ENCODE assay signal across 15 cellular contexts in the genomic region with DNA sequence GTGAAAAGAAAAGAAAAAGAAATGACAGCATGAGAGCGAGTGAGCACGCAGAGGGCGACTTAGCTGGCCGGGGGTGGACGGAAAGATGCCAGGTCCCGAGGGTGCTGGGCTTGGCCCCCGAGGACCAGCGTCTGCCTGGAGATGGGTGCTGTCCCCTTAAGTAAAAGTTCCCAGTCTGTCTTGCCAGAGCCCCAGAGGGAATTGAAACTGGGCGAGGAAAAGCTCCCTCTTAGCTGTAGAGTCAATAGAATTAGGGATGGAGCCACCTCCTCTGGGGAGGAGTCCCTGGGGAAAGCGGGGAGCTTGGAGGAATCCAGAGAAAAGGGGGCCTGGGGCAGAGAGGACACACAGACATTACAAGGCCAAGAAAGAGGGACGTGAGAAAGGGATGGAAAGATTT. TPM values are rescaled to one million over a fixed set of nuclear protein-coding genes. Genes with fewer than 3 reads are reported as not detected.
DNase-seq lines count a peak whose midpoint lies in the region; ATAC-seq and TF ChIP-seq lines count a peak whose summit lies in the region.
"Had no signal": no experiment of that assay in that cellular context is flagged by ENCODE, and none has a peak within 500 bp of the region (broad histone marks: within the 10 kb centered on the region; RNA-seq: fewer than 3 reads in every experiment).

No MANE protein-coding gene starts in this region.

- H3K4me3 ChIP-seq in BLaER1 (no peak overlapping the region), osteoblast (ENCODE audit: insufficient read depth, low read length) (no peak overlapping the region)

- H4K20me1 ChIP-seq in BLaER1: no peaks in the 10 kb centered on the region
- H4K20me1 ChIP-seq in osteoblast (ENCODE audit: insufficient read depth, low read length): no peaks in the 10 kb centered on the region

- H3K9me3 ChIP-seq in BLaER1 (no peaks in the 10 kb centered on the region), osteoblast (ENCODE audit: low read depth, low read length) (no peaks in the 10 kb centered on the region)

- H3K9ac ChIP-seq in BLaER1: no peak overlapping the region

- H3K27ac ChIP-seq in BLaER1 (no peak overlapping the region), osteoblast (ENCODE audit: low read depth, low read length) (no peak overlapping the region)

- H3K4me2 ChIP-seq in BLaER1 (peak overlapping the region; percentile 30; the same call in 1 of the 2 replicates), osteoblast (ENCODE audit: insufficient read depth, low read length) (no peak overlapping the region)

- peak; percentile 2 for ATAC-seq in left ventricle myocardium superior
- no peak for ATAC-seq in GM19395 (IDR thresholded peaks at IDR 0.05; ENCODE audit: unreplicated experiment)

- H3K79me2 ChIP-seq in osteoblast (ENCODE audit: insufficient read depth, low read length): no peaks in the 10 kb centered on the region

- H3K36me3 ChIP-seq in BLaER1 (no peaks in the 10 kb centered on the region), osteoblast (ENCODE audit: insufficient read depth, low read length) (no peaks in the 10 kb centered on the region)

- no peak for TF ChIP-seq CTCF in osteoblast (IDR thresholded peaks at IDR 0.05; ENCODE audit: extremely low read depth, low read depth, low read length)

- no peaks in the 10 kb centered on the region for H3K27me3 ChIP-seq in BLaER1
- H3K27me3 ChIP-seq in osteoblast (ENCODE audit: insufficient read depth, low read length): peaks cover 5% of the 10 kb centered on the region

- intact Hi-C loops in left ventricle myocardium superior (cut with micrococcal nuclease): no loop called here

- H3K4me1 ChIP-seq in BLaER1 (peaks cover 16% of the 10 kb centered on the region), osteoblast (ENCODE audit: insufficient read depth, low read length) (no peaks in the 10 kb centered on the region)

- DNase-seq in D341Med (ENCODE audit: low spot score) (peak; percentile 74), left ventricle myocardium superior (no peak), osteoblast (ENCODE audit: insufficient read length, low spot score, missing footprints) (peak; percentile 71), DMS79 (lab: John Stamatoyannopoulos, UW) (no peak), GM03348 (ENCODE audit: low spot score) (no peak), NOMO-1 treated with DMSO at 0.1 percent for 48 hours (lab: John Stamatoyannopoulos, UW; ENCODE audit: unreplicated experiment) (no peak)
- DNase-seq: C1 segment of cervical spinal cord, EL, H9, NCI-H1417, NCI-H2029, NCI-H510A treated with DMSO at 0.1 percent for 48 hours, OCI-M1 had no signal

- H2AFZ ChIP-seq in osteoblast (ENCODE audit: low read length): no peak overlapping the region

RNA-seq across cellular contexts. Expression of a gene that starts 13.3 kb away (rescaled TPM):
- 85.5 TPM for total RNA-seq in left ventricle myocardium superior
- 4.3 and 4.4 TPM in 2 replicates for total RNA-seq in osteoblast

RNA-seq across cellular contexts. Expression of a gene that starts 23.9 kb away (rescaled TPM):
- 35.4 TPM for total RNA-seq in left ventricle myocardium superior
- total RNA-seq in osteoblast: 38.9 and 46.0 TPM in 2 replicates

RNA-seq across cellular contexts. Expression of a gene that starts 44.5 kb away (rescaled TPM):
- not detected for total RNA-seq in left ventricle myocardium superior
- not detected in 2 replicates for total RNA-seq in osteoblast

Comparison
In these comparisons a context has a peak if more than half of its experiments do, and no peak if none do; other contexts are left out.
1. DNase-seq: peak in D341Med (single experiment) and osteoblast (single experiment); none in left ventricle myocardium superior (single experiment), DMS79 (single experiment), GM03348 (single experiment) and NOMO-1 treated with DMSO at 0.1 percent for 48 hours (single experiment).
2. RNA of a gene that starts 13.3 kb away (total RNA-seq): 85.5 TPM in left ventricle myocardium superior (single experiment); 4.3 to 4.4 TPM in osteoblast; every median in the first group is over 10 times any median in the second.